Comparison of ENCODE assay signal across 15 cellular contexts in genomic region chr5:103371046-103371603, GRCh38.
"Had no signal": no experiment of that assay in that cellular context is flagged by ENCODE, and none has a peak within 500 bp of the region (broad histone marks: within the 10 kb centered on the region; RNA-seq: fewer than 3 reads in every experiment).

No MANE protein-coding gene starts in this region.

- ATAC-seq: esophagus mucosa; gastrocnemius medialis; stimulated activated memory B cell treated with anti-CD40 and anti-IgM and Interleukin-4, amounts not matched to agents 10 μg/mL and 1 μg/mL and 100 μg/mL, for 72 hours had no signal

- H3K27me3 ChIP-seq: cardiac muscle cell, gastrocnemius medialis, sigmoid colon, spleen, thyroid gland had no signal

- H3K4me1 ChIP-seq: gastrocnemius medialis, sigmoid colon had no signal

- DNase-seq: activated CD4-positive, alpha-beta T cell treated with anti-CD3 and anti-CD28 coated beads, Interleukin-2, amount 50 U/mL, for 48 hours; activated gamma-delta T cell; effector CD8-positive, alpha-beta T cell; gastrocnemius medialis; head of caudate nucleus; kidney glomerular epithelial cell; left ventricle myocardium inferior; mammary epithelial cell; sigmoid colon; spleen; stimulated activated CD4-positive, alpha-beta T cell treated with anti-CD3 and anti-CD28 coated beads, Interleukin-4, amount 100 ng/mL, for 4 hours; thyroid gland had no signal

- H3K27ac ChIP-seq: cardiac muscle cell, gastrocnemius medialis, left ventricle myocardium inferior, sigmoid colon, thyroid gland had no signal

- H3K4me3 ChIP-seq: cardiac muscle cell, gastrocnemius medialis, left ventricle myocardium inferior, sigmoid colon, spleen, thyroid gland had no signal

- H3K9me3 ChIP-seq: gastrocnemius medialis, sigmoid colon, thyroid gland had no signal
